Comparison of ENCODE assay signal across 18 cellular contexts in genomic region chr14:59292921-59293605, GRCh38.
"Had no signal": no experiment of that assay in that cellular context is flagged by ENCODE, and none has a peak within 500 bp of the region (broad histone marks: within the 10 kb centered on the region; RNA-seq: fewer than 3 reads in every experiment).

No MANE protein-coding gene starts in this region.

- H3K4me3 Mint-ChIP-seq: activated CD4-positive, alpha-beta T cell treated with anti-CD3 and anti-CD28 coated beads, Interleukin-2, amount 10 ng/mL, durations not matched to agents 24 days and 14 days; activated naive CD4-positive, alpha-beta T cell treated with anti-CD3 and anti-CD28 coated beads for 36 hours; activated T-helper 17 cell treated with anti-CD3 and anti-CD28 coated beads, Interleukin-2, amount 50 U/mL, for 72 hours; stimulated activated memory B cell treated with anti-CD40 and anti-IgM and Interleukin-4, amounts not matched to agents 10 μg/mL and 1 μg/mL and 100 μg/mL, for 72 hours; T-helper 17 cell; WTC11 had no signal

- H3K27ac ChIP-seq: pancreas had no signal

- H3K27me3 Mint-ChIP-seq: activated CD4-positive, alpha-beta T cell treated with anti-CD3 and anti-CD28 coated beads, Interleukin-2, amount 10 ng/mL, durations not matched to agents 24 days and 14 days; activated T-helper 17 cell treated with anti-CD3 and anti-CD28 coated beads, Interleukin-2, amount 50 U/mL, for 72 hours; stimulated activated memory B cell treated with anti-CD40 and anti-IgM and Interleukin-4, amounts not matched to agents 10 μg/mL and 1 μg/mL and 100 μg/mL, for 72 hours; T-helper 17 cell had no signal

- H3K36me3 Mint-ChIP-seq: WTC11 had no signal

- H3K36me3 ChIP-seq: pancreas had no signal

- ATAC-seq: activated T-helper 17 cell treated with anti-CD3 and anti-CD28 coated beads, Interleukin-2, amount 50 U/mL, for 72 hours; stimulated activated memory B cell treated with anti-CD40 and anti-IgM and Interleukin-4, amounts not matched to agents 10 μg/mL and 1 μg/mL and 100 μg/mL, for 72 hours; T-helper 17 cell; upper lobe of right lung; WTC11 had no signal

- FAIRE-seq: endometrium, pancreas had no signal

- DNase-seq: activated CD4-positive, alpha-beta T cell treated with anti-CD3 and anti-CD28 coated beads, Interleukin-2, amount 10 ng/mL, durations not matched to agents 24 days and 14 days; activated naive CD4-positive, alpha-beta T cell treated with anti-CD3 and anti-CD28 coated beads for 36 hours; activated T-cell treated with anti-CD3 and anti-CD28 coated beads for 4 hours; esophagus squamous epithelium; foreskin fibroblast; head of caudate nucleus; islet precursor cell; left ventricle myocardium superior; pancreas; spleen; stimulated activated CD4-positive, alpha-beta T cell treated with anti-CD3 and anti-CD28 coated beads, Interleukin-1b, Interleukin-23, amount 100 ng/mL, for 48 hours; substantia nigra; T-helper 17 cell; upper lobe of right lung had no signal

- H3K27ac Mint-ChIP-seq: activated CD4-positive, alpha-beta T cell treated with anti-CD3 and anti-CD28 coated beads, Interleukin-2, amount 10 ng/mL, durations not matched to agents 24 days and 14 days; activated naive CD4-positive, alpha-beta T cell treated with anti-CD3 and anti-CD28 coated beads for 36 hours; activated T-helper 17 cell treated with anti-CD3 and anti-CD28 coated beads, Interleukin-2, amount 50 U/mL, for 72 hours; stimulated activated memory B cell treated with anti-CD40 and anti-IgM and Interleukin-4, amounts not matched to agents 10 μg/mL and 1 μg/mL and 100 μg/mL, for 72 hours had no signal

- H3K9me3 Mint-ChIP-seq: activated T-helper 17 cell treated with anti-CD3 and anti-CD28 coated beads, Interleukin-2, amount 50 U/mL, for 72 hours; stimulated activated memory B cell treated with anti-CD40 and anti-IgM and Interleukin-4, amounts not matched to agents 10 μg/mL and 1 μg/mL and 100 μg/mL, for 72 hours had no signal

- H3K27me3 ChIP-seq: esophagus squamous epithelium, pancreas, spleen, upper lobe of right lung had no signal

- H3K9me3 ChIP-seq: esophagus squamous epithelium, pancreas, upper lobe of right lung had no signal

- H3K4me3 ChIP-seq: esophagus squamous epithelium, pancreas, spleen, upper lobe of right lung had no signal
